24 cellular contexts compared by ENCODE assay signal in the genomic region with DNA sequence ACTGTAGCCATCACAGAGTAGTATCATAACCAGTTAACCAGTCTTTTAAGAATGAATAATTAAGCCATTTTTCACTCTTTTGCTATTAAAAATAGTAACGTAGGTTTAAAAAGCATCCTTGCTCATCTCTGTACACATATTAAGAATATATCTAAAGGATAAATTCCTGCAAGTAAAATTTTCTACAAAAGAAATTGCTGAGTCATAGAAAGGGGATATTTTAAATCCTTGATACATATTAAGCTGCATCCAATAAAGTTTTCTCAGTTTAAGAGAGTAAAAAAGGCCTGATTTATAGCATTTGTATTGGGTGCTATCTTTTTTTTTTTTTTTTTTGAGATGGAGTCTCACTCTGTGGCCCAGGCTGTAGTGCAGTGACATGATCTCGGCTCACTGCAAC. TPM values are rescaled to one million over a fixed set of nuclear protein-coding genes. Genes with fewer than 3 reads are reported as not detected.
A peak's percentile ranks its signal among the peaks of the same experiment; 100 is the strongest.
DNase-seq lines count a peak whose midpoint lies in the region; ATAC-seq, FAIRE-seq and TF ChIP-seq lines count a peak whose summit lies in the region.
"Had no signal": no experiment of that assay in that cellular context is flagged by ENCODE, and none has a peak within 500 bp of the region (broad histone marks: within the 10 kb centered on the region; RNA-seq: fewer than 3 reads in every experiment).

No MANE protein-coding gene starts in this region.

- BruUV-seq in IMR-90 (replicated peaks; lab: Mats Ljungman, UMichigan) (no TSS peak), GM12878 (replicated peaks; lab: Mats Ljungman, UMichigan) (no TSS peak), HepG2 (replicated peaks; lab: Mats Ljungman, UMichigan) (no TSS peak)

- H2BK20ac ChIP-seq in IMR-90 (ENCODE audit: low read depth, low read length), result no peak overlapping the region

- no peak overlapping the region for H2BK5ac ChIP-seq in IMR-90 (ENCODE audit: low read depth, low read length, poor library complexity, severe bottlenecking)

- H4K91ac ChIP-seq in IMR-90 (ENCODE audit: insufficient read depth, low read depth, low read length), result no peak overlapping the region

- no peak overlapping the region for H2AFZ ChIP-seq in IMR-90 (replicated peaks; ENCODE audit: low read length, poor library complexity)
- H2AFZ ChIP-seq in GM12878 (ENCODE audit: control insufficient read depth, low read depth, low read length), result no peak overlapping the region
- H2AFZ ChIP-seq in HepG2 (ENCODE audit: low read length), result no peak overlapping the region

- H2AK9ac ChIP-seq in IMR-90 (replicated peaks; ENCODE audit: low read depth, low read length, poor library complexity), result no peak overlapping the region

- H3K4me3 ChIP-seq in A549, result no peak overlapping the region
- no peak overlapping the region for H3K4me3 ChIP-seq in IMR-90 (ENCODE audit: insufficient read depth, low read depth, low read length)
- no peak overlapping the region for H3K4me3 ChIP-seq in GM12878
- H3K4me3 ChIP-seq in HepG2 (replicated peaks in 1 of 3; ENCODE audit: insufficient read depth in 1 of 3, low read depth in 2 of 3, low read length in 3 of 3), result no peak overlapping the region
- H3K4me3 ChIP-seq: BLaER1 treated with 17β-estradiol and CSF1 and Interleukin-3, amounts not matched to agents 10 nM and 100 nM had no signal

- H3K9me1 ChIP-seq in IMR-90 (ENCODE audit: insufficient read depth, low read length), result no peaks in the 10 kb centered on the region

- no peak overlapping the region for H3K18ac ChIP-seq in IMR-90 (ENCODE audit: low read depth, low read length)

- H3K9me3 ChIP-seq in A549 (no peaks in the 10 kb centered on the region), IMR-90 (ENCODE audit: control insufficient read depth, insufficient read depth, low read length) (no peaks in the 10 kb centered on the region), GM12878 (replicated peaks; ENCODE audit: control insufficient read depth, insufficient read depth, low read length) (no peaks in the 10 kb centered on the region), HepG2 (ENCODE audit: low read length) (no peaks in the 10 kb centered on the region)
- H3K9me3 ChIP-seq: BE2C; BLaER1 treated with 17β-estradiol and CSF1 and Interleukin-3, amounts not matched to agents 10 nM and 100 nM had no signal

- H3K4ac ChIP-seq in IMR-90 (ENCODE audit: low read depth, low read length), result no peak overlapping the region

- H2BK120ac ChIP-seq in IMR-90 (ENCODE audit: low read depth, low read length), result no peak overlapping the region

- no peak overlapping the region for H3K23ac ChIP-seq in IMR-90 (ENCODE audit: low read depth, low read length)

- SMC1A ChIA-PET in GM12878 (lab: Charles Lee; ENCODE audit: uncharacterized antibody, unreplicated experiment), result interaction anchor here (1.1 kb wide), 1 partner anchor 22 kb away, joined by 4 read pairs; no protein-coding TSS in a partner anchor

- H4K8ac ChIP-seq in IMR-90 (ENCODE audit: low read depth in 2 of 2, low read length in 2 of 2), result no peak overlapping the region

- intact Hi-C loops in IMR-90 (cut with micrococcal nuclease) (no loop called here), GM12878 (cut with micrococcal nuclease; ENCODE audit: unreplicated experiment) (no loop called here), HepG2 (cut with micrococcal nuclease; ENCODE audit: unreplicated experiment) (no loop called here)

- H3K79me1 ChIP-seq in IMR-90 (ENCODE audit: low read depth in 1 of 2, low read length in 2 of 2), result peaks cover 0 to 4% of the 10 kb centered on the region in 2 experiments; a peak in 2 of 4 replicates

- POLR2A ChIA-PET in A549 (lab: Yijun Ruan, JAX), result no interaction called here
- POLR2A ChIA-PET in IMR-90 (lab: Charles Lee; ENCODE audit: unreplicated experiment), result no interaction called here
- POLR2A ChIA-PET in GM12878 (lab: Charles Lee), result no interaction called here
- POLR2A ChIA-PET in HepG2 (lab: Yijun Ruan, JAX), result interaction anchor here (4.4 kb wide), 1 partner anchor 56 kb away, joined by 118 read pairs; the partner anchor contains the start of gene ANKRD13C

- H3K79me2 ChIP-seq in GM12878 (ENCODE audit: control insufficient read depth, insufficient read depth, low read length) (peaks cover 9% of the 10 kb centered on the region), HepG2 (ENCODE audit: insufficient read depth, low read length) (peaks cover 15% of the 10 kb centered on the region)

- TF ChIP-seq POLR2A in A549 (IDR thresholded peaks at IDR 0.05; ENCODE audit: low read length) (no peak), IMR-90 (IDR thresholded peaks at IDR 0.05; ENCODE audit: low read depth, low read length) (no peak), GM12878 (IDR thresholded peaks at IDR 0.05; ENCODE audit: low read depth, low read length) (no peak), HepG2 (IDR thresholded peaks at IDR 0.05; ENCODE audit: insufficient read depth in 1 of 2, low read depth in 2 of 2, low read length in 2 of 2) (no peak)

- RAD21 ChIA-PET in GM12878 (lab: Charles Lee; ENCODE audit: unreplicated experiment), result interaction anchor here (0.8 kb wide), 1 partner anchor 60 kb away, joined by 3 read pairs; no protein-coding TSS in a partner anchor

- H3K27me3 ChIP-seq in IMR-90 (ENCODE audit: control insufficient read depth, insufficient read depth, low read length) (0 out of 2 replicates have a peak, but pooled peaks cover 2% of the 10 kb centered on the region), GM12878 (replicated peaks in 1 of 2; ENCODE audit: control insufficient read depth in 2 of 2, insufficient read depth in 2 of 2, low read length in 1 of 2) (no peaks in the 10 kb centered on the region), HepG2 (ENCODE audit: control insufficient read depth in 1 of 2, insufficient read depth in 2 of 2, low read length in 2 of 2) (peaks cover 0 to 4% of the 10 kb centered on the region in 2 experiments; a peak in 1 of 5 replicates)
- H3K27me3 ChIP-seq: BE2C; BLaER1 treated with 17β-estradiol and CSF1 and Interleukin-3, amounts not matched to agents 10 nM and 100 nM had no signal

- no peak for TF ChIP-seq RAD21 in A549 (conservative IDR thresholded peaks at IDR 0.05 in 1 of 2, IDR thresholded peaks at IDR 0.05 in 1 of 2)
- no peak for TF ChIP-seq RAD21 in IMR-90 (IDR thresholded peaks at IDR 0.05; ENCODE audit: low read length)
- TF ChIP-seq RAD21 in GM12878 (IDR thresholded peaks at IDR 0.05; ENCODE audit: insufficient read depth, low read depth, low read length), result no peak
- no peak for TF ChIP-seq RAD21 in HepG2 (CRISPR knock-in tag; IDR thresholded peaks at IDR 0.05)

- FAIRE-seq in A549 (lab: Jason Lieb, UNC) (no peak), GM12878 (lab: Jason Lieb, UNC) (no peak), HepG2 (lab: Jason Lieb, UNC) (no peak)
- FAIRE-seq: A204.1, D721Med, GM12891, GM18507 had no signal

- H3K14ac ChIP-seq in IMR-90 (replicated peaks; ENCODE audit: low read depth, low read length), result no peak overlapping the region

- H3K56ac ChIP-seq in IMR-90 (ENCODE audit: extremely low read depth, insufficient read depth, low read length), result no peak overlapping the region

- H3K36me3 ChIP-seq in IMR-90 (ENCODE audit: control insufficient read depth, insufficient read depth, low read length) (no peaks in the 10 kb centered on the region), GM12878 (ENCODE audit: control insufficient read depth in 2 of 2, insufficient read depth in 2 of 2, low read length in 1 of 2) (no peaks in the 10 kb centered on the region), HepG2 (replicated peaks in 1 of 2; ENCODE audit: control insufficient read depth in 1 of 2, insufficient read depth in 2 of 2, low read length in 2 of 2) (no peaks in the 10 kb centered on the region)
- H3K36me3 ChIP-seq: BE2C; BLaER1 treated with 17β-estradiol and CSF1 and Interleukin-3, amounts not matched to agents 10 nM and 100 nM had no signal

- no peak for ATAC-seq in A549
- no peak for ATAC-seq in IMR-90 (ENCODE audit: low read depth)
- ATAC-seq in GM12878, result no peak
- ATAC-seq in HepG2, result no peak
- no peak for ATAC-seq in HG02884 (IDR thresholded peaks at IDR 0.05; ENCODE audit: unreplicated experiment)
- ATAC-seq in GM21825 (IDR thresholded peaks at IDR 0.05; ENCODE audit: unreplicated experiment), result no peak

- no peak overlapping the region for H2AK5ac ChIP-seq in IMR-90 (ENCODE audit: low read depth, low read length)

- in situ Hi-C loops in IMR-90 (cut with MboI; ENCODE audit: low sequenced_read_pairs), result no loop called here
- in situ Hi-C loops in GM12878 (cut with MboI), result no loop called here
- in situ Hi-C loops in HepG2 (cut with HindIII; ENCODE audit: extremely low pct_ligation_motif_present, low pct_unique_long_range_greater_than_20kb), result no loop called here

- no peak for DNase-seq in A549 (ENCODE audit: low read depth in 1 of 2, low spot score in 1 of 2)
- no peak for DNase-seq in IMR-90
- no peak for DNase-seq in GM12878 (ENCODE audit: low read depth, low spot score)
- DNase-seq in HepG2 (ENCODE audit: low spot score), result no peak
- no peak for DNase-seq in ecto neural progenitor cell (ENCODE audit: low spot score)
- no peak for DNase-seq in T-helper 2 cell
- DNase-seq: ACHN; AML-193; BE2C; CD4-positive, alpha-beta T cell; CD8-positive, alpha-beta memory T cell; DMS 273 treated with DMSO at 0.1 percent for 48 hours; DMS79; EL; GDM1; H9; HFFc6 had no signal

- H4K20me1 ChIP-seq in IMR-90 (ENCODE audit: insufficient read depth, low read length), result no peaks in the 10 kb centered on the region
- no peaks in the 10 kb centered on the region for H4K20me1 ChIP-seq in GM12878 (ENCODE audit: control insufficient read depth, insufficient read depth)
- H4K20me1 ChIP-seq in HepG2 (ENCODE audit: insufficient read depth, low read length), result no peaks in the 10 kb centered on the region
- H4K20me1 ChIP-seq: BLaER1 treated with 17β-estradiol and CSF1 and Interleukin-3, amounts not matched to agents 10 nM and 100 nM had no signal

- 92% methylated on average over 2 of the region's 2 CpGs for WGBS in A549 (ENCODE audit: missing lambda C conversion rate)
- no CpG with 5 or more reads among the region's 2 CpGs for WGBS in IMR-90 (ENCODE audit: extremely low coverage in 2 of 2, insufficient read length in 1 of 2), 2 experiments
- WGBS in GM12878 (ENCODE audit: insufficient coverage, insufficient replicate concordance, low lambda C conversion rate, missing lambda C conversion rate), result 95% methylated on average over 1 of the region's 2 CpGs
- WGBS in HepG2 (ENCODE audit: low lambda C conversion rate), result 81% methylated on average over 2 of the region's 2 CpGs

- CTCF ChIA-PET in A549 (lab: Yijun Ruan, JAX) (no interaction called here), IMR-90 (lab: Yijun Ruan, JAX) (no interaction called here), GM12878 (lab: Yijun Ruan, JAX) (interaction anchor here (2.3 kb wide), 1 partner anchor 203 kb away, joined by 5 read pairs; no protein-coding TSS in a partner anchor), HepG2 (lab: Yijun Ruan, JAX; ENCODE audit: low intra/inter-chr PET ratio, low total read pairs) (no interaction called here)

- peak overlapping the region in 1 of 2 experiments; percentile 53; a peak in 2 of 6 replicates for H3K27ac ChIP-seq in A549
- no peak overlapping the region for H3K27ac ChIP-seq in IMR-90 (ENCODE audit: insufficient read depth, low read length)
- no peak overlapping the region for H3K27ac ChIP-seq in GM12878 (ENCODE audit: control insufficient read depth, insufficient read depth)
- no peak overlapping the region for H3K27ac ChIP-seq in HepG2 (ENCODE audit: extremely low read length, insufficient read depth, low read length)
- H3K27ac ChIP-seq: BLaER1 treated with 17β-estradiol and CSF1 and Interleukin-3, amounts not matched to agents 10 nM and 100 nM had no signal

- H2BK15ac ChIP-seq in IMR-90 (ENCODE audit: low read depth, low read length), result no peak overlapping the region

- H3K4me1 ChIP-seq in A549 (peaks cover 6% of the 10 kb centered on the region; the same call in 1 of the 3 replicates), IMR-90 (ENCODE audit: control insufficient read depth, insufficient read depth, low read length) (no peaks in the 10 kb centered on the region), GM12878 (ENCODE audit: control insufficient read depth, insufficient read depth, low read length) (peaks cover 10% of the 10 kb centered on the region), HepG2 (ENCODE audit: insufficient read depth, low read length) (peaks cover 5% of the 10 kb centered on the region; the same call in 1 of the 2 replicates)
- H3K4me1 ChIP-seq: BE2C had no signal

- no peak for TF ChIP-seq CTCF in A549 (IDR thresholded peaks at IDR 0.05)
- no peak for TF ChIP-seq CTCF in IMR-90 (conservative IDR thresholded peaks at IDR 0.05; ENCODE audit: low read depth, low read length)
- TF ChIP-seq CTCF in GM12878 (IDR thresholded peaks at IDR 0.05 in 2 of 3, conservative IDR thresholded peaks at IDR 0.05 in 1 of 3; ENCODE audit: control insufficient read depth in 2 of 3, extremely low read depth in 1 of 3, insufficient read depth in 1 of 3, low read depth in 3 of 3, low read length in 3 of 3), result no peak
- no peak for TF ChIP-seq CTCF in HepG2 (CRISPR knock-in tag; IDR thresholded peaks at IDR 0.05)

- dilution Hi-C loops in IMR-90 (cut with HindIII; ENCODE audit: low sequenced_read_pairs, unreplicated experiment), result no loop called here

- H3K9ac ChIP-seq in IMR-90 (ENCODE audit: low read depth, low read length), result no peak overlapping the region
- H3K9ac ChIP-seq in GM12878 (ENCODE audit: control insufficient read depth, insufficient read depth, low read length), result no peak overlapping the region
- H3K9ac ChIP-seq in HepG2 (ENCODE audit: insufficient read depth, low read depth, low read length), result no peak overlapping the region
- H3K9ac ChIP-seq: BLaER1 treated with 17β-estradiol and CSF1 and Interleukin-3, amounts not matched to agents 10 nM and 100 nM had no signal

- TF ChIP-seq EP300 in A549 (IDR thresholded peaks at IDR 0.05) (no peak), GM12878 (IDR thresholded peaks at IDR 0.05; ENCODE audit: borderline replicate concordance in 1 of 2, control insufficient read depth in 1 of 2, low read depth in 2 of 2, low read length in 2 of 2) (no peak), HepG2 (IDR thresholded peaks at IDR 0.05; ENCODE audit: low read depth in 2 of 2, low read length in 2 of 2) (no peak), HepG2 (CRISPR knock-in tag; IDR thresholded peaks at IDR 0.05; ENCODE audit: borderline replicate concordance) (no peak)

- H3K4me2 ChIP-seq in A549 (no peak overlapping the region), IMR-90 (ENCODE audit: low read depth, low read length) (no peak overlapping the region), GM12878 (ENCODE audit: control insufficient read depth, insufficient read depth) (no peak overlapping the region), HepG2 (ENCODE audit: low read depth, low read length) (no peak overlapping the region)

- no peak overlapping the region for H4K5ac ChIP-seq in IMR-90 (ENCODE audit: low read depth, low read length)

RNA-seq across cellular contexts. Expression of gene CTH, which starts 1.9 kb away (rescaled TPM):
- polyA plus RNA-seq in A549 (2011; rRNA removed), result 6.8 and 7.2 TPM in 2 replicates
- 1.6 and 2.7 TPM in 2 replicates for polyA plus RNA-seq in A549 (2012; cell fraction: cytosol; rRNA removed)
- polyA plus RNA-seq in A549 (2012; cell fraction: nucleus; rRNA removed), result 2.0 and 2.6 TPM in 2 replicates
- polyA plus RNA-seq in A549 (2017; fragmentation: RNase III; extraction: RNeasy Plus Mini Kit Qiagen cat#74134 plus additional on column Dnase treatment), result 2.3 to 3.8 TPM (median 3.7 TPM) in 3 replicates
- 5.9 and 6.9 TPM in 2 replicates for polyA minus RNA-seq in A549 (2011; rRNA and poly(A)+ RNA removed)
- total RNA-seq in IMR-90 (2012; rRNA removed), result 2.5 and 2.7 TPM in 2 replicates
- polyA plus RNA-seq in IMR-90 (2012; rRNA removed), result 2.8 and 3.0 TPM in 2 replicates
- 1.2 and 1.4 TPM in 2 replicates for polyA plus RNA-seq in IMR-90 (2012; cell fraction: cytosol; rRNA removed)
- polyA plus RNA-seq in IMR-90 (2012; cell fraction: nucleus; rRNA removed; ENCODE audit: low replicate concordance), result 1.2 and 5.2 TPM in 2 replicates
- total RNA-seq in GM12878 (2013; cell fraction: nucleolus; rRNA removed), result 3.9 and 4.5 TPM in 2 replicates
- total RNA-seq in GM12878 (2014; rRNA removed), result 6.3 and 6.6 TPM in 2 replicates
- 8.0 and 9.5 TPM in 2 replicates for total RNA-seq in GM12878 (2014; rRNA removed; fragmentation: Illumina TruSeq; extraction: Trizol)
- total RNA-seq in GM12878 (2021), result 7.2 and 8.8 TPM in 2 replicates
- polyA plus RNA-seq in GM12878 (2011; ENCODE audit: low read depth), result 11.0 TPM
- polyA plus RNA-seq in GM12878 (2011; rRNA removed), result 17.5 and 26.1 TPM in 2 replicates
- 13.6 and 19.0 TPM in 2 replicates for polyA plus RNA-seq in GM12878 (2011; cell fraction: cytosol; rRNA removed)
- 12.8 and 13.2 TPM in 2 replicates for polyA plus RNA-seq in GM12878 (2011; cell fraction: nucleus; rRNA removed)
- 11.1 and 17.2 TPM in 2 replicates for polyA plus RNA-seq in GM12878 (2012)
- 11.0 and 12.9 TPM in 2 replicates for polyA plus RNA-seq in GM12878 (2014; fragmentation: Illumina TruSeq; extraction: Trizol)
- 10 to 100 TPM in 1 of 2 experiments, 1 to 10 TPM in 1; 9.8 to 12.5 TPM for polyA plus RNA-seq in GM12878 (2014; fragmentation: Nextera tagmentation; extraction: Ambion mirVana)
- polyA plus RNA-seq in GM12878 (2014; rRNA removed), result 8.0 TPM in 2 replicates
- 10 to 100 TPM; 12.5 to 13.5 TPM for polyA plus RNA-seq in GM12878 (2016; fragmentation: Nextera tagmentation; extraction: Ambion mirVana)
- polyA minus RNA-seq in GM12878 (2011; rRNA and poly(A)+ RNA removed), result 13.6 and 20.5 TPM in 2 replicates
- polyA minus RNA-seq in GM12878 (2011; cell fraction: cytosol; rRNA and poly(A)+ RNA removed), result 6.4 and 7.4 TPM in 2 replicates
- 11.0 and 16.7 TPM in 2 replicates for polyA minus RNA-seq in GM12878 (2011; cell fraction: nucleus; rRNA and poly(A)+ RNA removed)
- 8.7 and 12.4 TPM in 2 replicates for total RNA-seq in HepG2 (2016; rRNA removed; fragmentation: Illumina TruSeq; extraction: Trizol)
- total RNA-seq in HepG2 (2016; cell fraction: cytosol; rRNA removed; fragmentation: Illumina TruSeq; extraction: Trizol; ENCODE audit: low read depth), result 1.1 and 1.7 TPM in 2 replicates
- total RNA-seq in HepG2 (2016; cell fraction: insoluble cytoplasmic fraction; rRNA removed; fragmentation: Illumina TruSeq; extraction: Trizol), result 9.9 and 12.2 TPM in 2 replicates
- total RNA-seq in HepG2 (2016; cell fraction: membrane; rRNA removed; fragmentation: Illumina TruSeq; extraction: Trizol), result 2.9 and 3.5 TPM in 2 replicates
- 8.8 and 11.7 TPM in 2 replicates for total RNA-seq in HepG2 (2016; cell fraction: nucleus; rRNA removed; fragmentation: Illumina TruSeq; extraction: Trizol)
- polyA plus RNA-seq in HepG2 (2011; rRNA removed), result 15.7 and 19.7 TPM in 2 replicates
- 18.3 and 19.4 TPM in 2 replicates for polyA plus RNA-seq in HepG2 (2011; cell fraction: cytosol; rRNA removed)
- polyA plus RNA-seq in HepG2 (2011; cell fraction: nucleus; rRNA removed), result 10.9 and 15.1 TPM in 2 replicates
- 18.2 and 26.6 TPM in 2 replicates for polyA plus RNA-seq in HepG2 (2012)
- polyA plus RNA-seq in HepG2 (2016; cell fraction: cytosol; fragmentation: Illumina TruSeq; extraction: Trizol; ENCODE audit: low read depth), result 0.96 and 1.1 TPM in 2 replicates
- 14.7 and 15.0 TPM in 2 replicates for polyA plus RNA-seq in HepG2 (2016; cell fraction: insoluble cytoplasmic fraction; fragmentation: Illumina TruSeq; extraction: Trizol; ENCODE audit: low read depth)
- 1.5 and 2.0 TPM in 2 replicates for polyA plus RNA-seq in HepG2 (2016; cell fraction: membrane; fragmentation: Illumina TruSeq; extraction: Trizol; ENCODE audit: low read depth)
- polyA plus RNA-seq in HepG2 (2016; cell fraction: nucleus; fragmentation: Illumina TruSeq; extraction: Trizol; ENCODE audit: insufficient read depth, low read depth), result 10.0 and 12.8 TPM in 2 replicates
- 33.7 and 40.4 TPM in 2 replicates for polyA minus RNA-seq in HepG2 (2011; rRNA and poly(A)+ RNA removed; ENCODE audit: low replicate concordance)
- 13.9 and 16.7 TPM in 2 replicates for polyA minus RNA-seq in HepG2 (2011; cell fraction: cytosol; rRNA and poly(A)+ RNA removed)
- polyA minus RNA-seq in HepG2 (2011; cell fraction: nucleus; rRNA and poly(A)+ RNA removed), result 24.0 and 32.6 TPM in 2 replicates

RNA-seq across cellular contexts. Expression of gene ANKRD13C, which starts 54.6 kb away (rescaled TPM):
- polyA plus RNA-seq in A549 (2011; rRNA removed) (9.2 and 12.5 TPM in 2 replicates), A549 (2017; fragmentation: RNase III; extraction: RNeasy Plus Mini Kit Qiagen cat#74134 plus additional on column Dnase treatment) (8.1 to 9.1 TPM (median 8.3 TPM) in 3 replicates), IMR-90 (2012; rRNA removed) (8.3 and 8.5 TPM in 2 replicates), GM12878 (2011; rRNA removed) (9.5 and 18.8 TPM in 2 replicates), GM12878 (2014; fragmentation: Illumina TruSeq; extraction: Trizol) (13.9 and 17.6 TPM in 2 replicates), GM12878 (2014; fragmentation: Nextera tagmentation; extraction: Ambion mirVana) (1 to 10 TPM; 3.7 to 5.1 TPM), GM12878 (2014; rRNA removed) (8.7 and 9.7 TPM in 2 replicates), GM12878 (2016; fragmentation: Nextera tagmentation; extraction: Ambion mirVana) (10 to 100 TPM; 24.3 to 24.4 TPM), HepG2 (2011; rRNA removed) (5.3 and 6.2 TPM in 2 replicates)
- 3.8 and 4.8 TPM in 2 replicates for polyA plus RNA-seq in A549 (2012; cell fraction: cytosol; rRNA removed)
- 4.6 and 4.8 TPM in 2 replicates for polyA plus RNA-seq in A549 (2012; cell fraction: nucleus; rRNA removed)
- 6.0 and 6.4 TPM in 2 replicates for polyA minus RNA-seq in A549 (2011; rRNA and poly(A)+ RNA removed)
- total RNA-seq in IMR-90 (2012; rRNA removed) (10.9 and 18.9 TPM in 2 replicates), GM12878 (2014; rRNA removed) (15.6 and 20.0 TPM in 2 replicates), GM12878 (2014; rRNA removed; fragmentation: Illumina TruSeq; extraction: Trizol) (20.4 and 21.2 TPM in 2 replicates), GM12878 (2021) (14.3 and 15.3 TPM in 2 replicates), HepG2 (2016; rRNA removed; fragmentation: Illumina TruSeq; extraction: Trizol) (17.6 and 18.8 TPM in 2 replicates)
- 3.2 and 3.6 TPM in 2 replicates for polyA plus RNA-seq in IMR-90 (2012; cell fraction: cytosol; rRNA removed)
- 5.0 and 5.1 TPM in 2 replicates for polyA plus RNA-seq in IMR-90 (2012; cell fraction: nucleus; rRNA removed; ENCODE audit: low replicate concordance)
- total RNA-seq in GM12878 (2013; cell fraction: nucleolus; rRNA removed), result 46.0 and 49.7 TPM in 2 replicates
- 3.9 TPM for polyA plus RNA-seq in GM12878 (2011; ENCODE audit: low read depth)
- polyA plus RNA-seq in GM12878 (2011; cell fraction: cytosol; rRNA removed), result 4.4 and 6.6 TPM in 2 replicates
- polyA plus RNA-seq in GM12878 (2011; cell fraction: nucleus; rRNA removed), result 8.5 and 11.8 TPM in 2 replicates
- 7.5 and 8.4 TPM in 2 replicates for polyA plus RNA-seq in GM12878 (2012)
- polyA minus RNA-seq in GM12878 (2011; rRNA and poly(A)+ RNA removed), result 9.9 and 13.0 TPM in 2 replicates
- 7.9 and 8.5 TPM in 2 replicates for polyA minus RNA-seq in GM12878 (2011; cell fraction: cytosol; rRNA and poly(A)+ RNA removed)
- polyA minus RNA-seq in GM12878 (2011; cell fraction: nucleus; rRNA and poly(A)+ RNA removed), result 17.8 and 33.0 TPM in 2 replicates
- 62.2 and 62.6 TPM in 2 replicates for total RNA-seq in HepG2 (2016; cell fraction: cytosol; rRNA removed; fragmentation: Illumina TruSeq; extraction: Trizol; ENCODE audit: low read depth)
- total RNA-seq in HepG2 (2016; cell fraction: insoluble cytoplasmic fraction; rRNA removed; fragmentation: Illumina TruSeq; extraction: Trizol), result 16.1 and 18.3 TPM in 2 replicates
- total RNA-seq in HepG2 (2016; cell fraction: membrane; rRNA removed; fragmentation: Illumina TruSeq; extraction: Trizol), result 23.5 and 24.6 TPM in 2 replicates
- total RNA-seq in HepG2 (2016; cell fraction: nucleus; rRNA removed; fragmentation: Illumina TruSeq; extraction: Trizol), result 18.4 and 21.6 TPM in 2 replicates
- 3.4 and 3.7 TPM in 2 replicates for polyA plus RNA-seq in HepG2 (2011; cell fraction: cytosol; rRNA removed)
- polyA plus RNA-seq in HepG2 (2011; cell fraction: nucleus; rRNA removed), result 9.3 and 9.6 TPM in 2 replicates
- polyA plus RNA-seq in HepG2 (2012), result 8.0 and 8.8 TPM in 2 replicates
- polyA plus RNA-seq in HepG2 (2016; cell fraction: cytosol; fragmentation: Illumina TruSeq; extraction: Trizol; ENCODE audit: low read depth), result 1.6 and 2.2 TPM in 2 replicates
- 17.0 and 17.6 TPM in 2 replicates for polyA plus RNA-seq in HepG2 (2016; cell fraction: insoluble cytoplasmic fraction; fragmentation: Illumina TruSeq; extraction: Trizol; ENCODE audit: low read depth)
- polyA plus RNA-seq in HepG2 (2016; cell fraction: membrane; fragmentation: Illumina TruSeq; extraction: Trizol; ENCODE audit: low read depth), result 7.0 TPM in 2 replicates
- 14.0 and 20.5 TPM in 2 replicates for polyA plus RNA-seq in HepG2 (2016; cell fraction: nucleus; fragmentation: Illumina TruSeq; extraction: Trizol; ENCODE audit: insufficient read depth, low read depth)
- 10.5 and 13.4 TPM in 2 replicates for polyA minus RNA-seq in HepG2 (2011; rRNA and poly(A)+ RNA removed; ENCODE audit: low replicate concordance)
- polyA minus RNA-seq in HepG2 (2011; cell fraction: cytosol; rRNA and poly(A)+ RNA removed), result 8.9 and 9.1 TPM in 2 replicates
- polyA minus RNA-seq in HepG2 (2011; cell fraction: nucleus; rRNA and poly(A)+ RNA removed), result 42.4 and 46.0 TPM in 2 replicates
